Comparison of ENCODE assay signal across 17 cellular contexts in the genomic region with DNA sequence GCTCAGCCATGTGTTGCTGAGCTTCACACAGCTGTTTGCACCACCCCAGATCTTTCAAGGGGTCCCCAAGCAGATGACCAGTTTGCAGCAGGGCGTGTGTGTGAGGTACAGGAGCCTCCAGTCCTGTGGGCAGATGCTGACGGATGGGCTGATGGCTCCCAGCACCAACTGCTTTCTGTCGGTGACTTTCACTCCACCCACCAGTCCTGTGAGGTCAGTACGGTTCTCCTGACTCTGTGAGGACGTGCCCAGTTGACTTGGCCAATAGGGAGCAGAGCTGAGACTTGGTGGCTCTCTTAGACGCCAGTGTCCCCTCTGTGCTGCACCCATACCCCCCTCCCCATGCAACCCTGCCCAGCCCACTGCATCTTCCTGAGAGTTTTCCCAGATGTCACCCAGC. TPM values are rescaled to one million over a fixed set of nuclear protein-coding genes. Genes with fewer than 3 reads are reported as not detected.
DNase-seq lines count a peak whose midpoint lies in the region; TF ChIP-seq lines count a peak whose summit lies in the region.
"Had no signal": no experiment of that assay in that cellular context is flagged by ENCODE, and none has a peak within 500 bp of the region (broad histone marks: within the 10 kb centered on the region; RNA-seq: fewer than 3 reads in every experiment).

No MANE protein-coding gene starts in this region.

- H3K27ac ChIP-seq in mammary epithelial cell (ENCODE audit: insufficient read depth, low read depth, low read length) (no peak overlapping the region), vagina (peak overlapping the region; percentile 80)

- H3K9ac ChIP-seq in mammary epithelial cell (ENCODE audit: insufficient read depth, low read length) = no peak overlapping the region

- no peak for TF ChIP-seq POLR2A in vagina (IDR thresholded peaks at IDR 0.05)

- no peak overlapping the region for H3K4me2 ChIP-seq in mammary epithelial cell (ENCODE audit: insufficient read depth, low read depth, low read length)

- TF ChIP-seq CTCF in MCF 10A (IDR thresholded peaks at IDR 0.05; ENCODE audit: unreplicated experiment) (no peak), mammary epithelial cell (conservative IDR thresholded peaks at IDR 0.05 in 1 of 2, IDR thresholded peaks at IDR 0.05 in 1 of 2; ENCODE audit: extremely low read depth in 1 of 2, insufficient read depth in 1 of 2, low read depth in 1 of 2, low read length in 2 of 2) (no peak), foreskin fibroblast (IDR thresholded peaks at IDR 0.05; ENCODE audit: low read depth, low read length) (no peak), osteocyte (IDR thresholded peaks at IDR 0.05) (no peak), vagina (IDR thresholded peaks at IDR 0.05) (no peak)

- H3K4me1 Mint-ChIP-seq in MCF 10A (ENCODE audit: insufficient read depth, unreplicated experiment) (peaks cover 19% of the 10 kb centered on the region), osteocyte (ENCODE audit: unreplicated experiment) (peaks cover 86% of the 10 kb centered on the region)

- H2AFZ ChIP-seq in mammary epithelial cell (ENCODE audit: low read depth, low read length) = no peak overlapping the region

- BruUV-seq in MCF 10A (replicated peaks; lab: Mats Ljungman, UMichigan) (no TSS peak), mammary epithelial cell (replicated peaks; lab: Mats Ljungman, UMichigan) (no TSS peak)

- H3K4me3 Mint-ChIP-seq in MCF 10A (ENCODE audit: unreplicated experiment) (no peak overlapping the region), osteocyte (ENCODE audit: unreplicated experiment) (peak overlapping the region; percentile 60)
- H3K4me3 Mint-ChIP-seq: activated naive CD8-positive, alpha-beta T cell had no signal

- H3K27me3 ChIP-seq in mammary epithelial cell (ENCODE audit: insufficient read depth, low read length) = no peaks in the 10 kb centered on the region
- H3K27me3 ChIP-seq in vagina = no peaks in the 10 kb centered on the region

- H3K4me1 ChIP-seq in mammary epithelial cell (ENCODE audit: insufficient read depth, low read length) (no peaks in the 10 kb centered on the region), vagina (peaks cover 66% of the 10 kb centered on the region)

- no peaks in the 10 kb centered on the region for H4K20me1 ChIP-seq in mammary epithelial cell (ENCODE audit: insufficient read depth, low read length)

- 67% methylated on average over 4 of the region's 6 CpGs for WGBS in mammary epithelial cell (ENCODE audit: low coverage, missing lambda C conversion rate)

- H3K9me3 Mint-ChIP-seq in MCF 10A (ENCODE audit: unreplicated experiment) (no peaks in the 10 kb centered on the region), osteocyte (ENCODE audit: unreplicated experiment) (no peaks in the 10 kb centered on the region)

- CTCF ChIA-PET in MCF 10A (lab: Yijun Ruan, JAX) = interaction anchor here (0.7 to 1.2 kb wide), 4 partner anchors 11 to 198 kb away, joined by 3 to 5 read pairs (median 4); no protein-coding TSS in a partner anchor
- CTCF ChIA-PET in mammary epithelial cell (lab: Charles Lee; ENCODE audit: low non-redundant PET) = no interaction called here
- CTCF ChIA-PET in HEK293T (lab: Yijun Ruan, JAX) = no interaction called here

- H3K27me3 Mint-ChIP-seq in MCF 10A (ENCODE audit: insufficient read depth, unreplicated experiment) (no peaks in the 10 kb centered on the region), osteocyte (ENCODE audit: unreplicated experiment) (no peaks in the 10 kb centered on the region)
- H3K27me3 Mint-ChIP-seq: activated naive CD8-positive, alpha-beta T cell; progenitor cell of endocrine pancreas had no signal

- H3K36me3 ChIP-seq in mammary epithelial cell (ENCODE audit: insufficient read depth, low read length) (no peaks in the 10 kb centered on the region), vagina (no peaks in the 10 kb centered on the region)

- H3K36me3 Mint-ChIP-seq in MCF 10A (ENCODE audit: insufficient read depth, unreplicated experiment) = no peaks in the 10 kb centered on the region
- peaks cover 18% of the 10 kb centered on the region for H3K36me3 Mint-ChIP-seq in osteocyte (ENCODE audit: unreplicated experiment)

- peak overlapping the region; percentile 50 for H3K27ac Mint-ChIP-seq in MCF 10A (ENCODE audit: low read depth, unreplicated experiment)
- H3K27ac Mint-ChIP-seq in osteocyte (ENCODE audit: unreplicated experiment) = peak overlapping the region; percentile 95
- H3K27ac Mint-ChIP-seq: activated naive CD8-positive, alpha-beta T cell; progenitor cell of endocrine pancreas had no signal

- no peaks in the 10 kb centered on the region for H3K79me2 ChIP-seq in mammary epithelial cell (ENCODE audit: insufficient read depth, low read length)

- DNase-seq in MCF 10A (ENCODE audit: unreplicated experiment) = no peak
- DNase-seq in mammary epithelial cell = no peak
- DNase-seq in foreskin fibroblast = peak; percentile 59 to 70
- DNase-seq in osteocyte (ENCODE audit: extremely low spot score, unreplicated experiment) = no peak
- no peak for DNase-seq in vagina (ENCODE audit: extremely low spot score in 2 of 2)
- DNase-seq in HEK293T (ENCODE audit: extremely low spot score) = no peak
- no peak for DNase-seq in hippocampal formation (lab: John Stamatoyannopoulos, UW)
- no peak for DNase-seq in activated gamma-delta T cell treated with Interleukin-2 at 50 U/mL for 16 hours
- DNase-seq: 8988T; activated T-cell treated with anti-CD3 and anti-CD28 coated beads for 4 hours; COR-L47; NCI-H1436 treated with DMSO at 0.1 percent for 48 hours; NCI-H510A; stimulated activated CD4-positive, alpha-beta T cell treated with anti-CD3 and anti-CD28 coated beads, Interleukin-1b, Interleukin-23, amount 100 ng/mL, for 48 hours had no signal

- POLR2A ChIA-PET in MCF 10A (lab: Yijun Ruan, JAX) = interaction anchor here (0.8 kb wide), 1 partner anchor 15 kb away, joined by 3 read pairs; no protein-coding TSS in a partner anchor
- POLR2A ChIA-PET in HEK293T (lab: Yijun Ruan, JAX) = no interaction called here

- H3K4me3 ChIP-seq in mammary epithelial cell (replicated peaks in 1 of 3; ENCODE audit: insufficient read depth in 1 of 3, low read depth in 2 of 3, low read length in 3 of 3) (no peak overlapping the region), foreskin fibroblast (ENCODE audit: low read depth in 1 of 2, low read length in 2 of 2) (peak overlapping the region in 1 of 2 donors; percentile 0), vagina (no peak overlapping the region)
- H3K4me3 ChIP-seq: K562 had no signal

- dilution Hi-C loops in mammary epithelial cell (cut with HindIII; ENCODE audit: low sequenced_read_pairs) = loop anchor here (5.0 kb wide), 1 partner anchor 79 kb away; no protein-coding TSS in a partner anchor

- in situ Hi-C loops in mammary epithelial cell (cut with MboI; ENCODE audit: low sequenced_read_pairs in 2 of 2) = no loop called here

- H3K9me3 ChIP-seq in mammary epithelial cell (replicated peaks; ENCODE audit: insufficient read depth, low read length) (peaks cover 21% of the 10 kb centered on the region), vagina (no peaks in the 10 kb centered on the region)

- intact Hi-C loops in MCF 10A (cut with micrococcal nuclease) = no loop called here
- intact Hi-C loops in mammary epithelial cell (cut with micrococcal nuclease) = no loop called here
- intact Hi-C loops in vagina (cut with DNase I) = no loop called here

TF ChIP-seq in HEK293T, 16 proteins besides CTCF, POLR2A, EP300 and RAD21:
- TF ChIP-seq PKNOX1 (IDR thresholded peaks at IDR 0.05) (no peak), ARNT (IDR thresholded peaks at IDR 0.05) (no peak), FOXK2 (IDR thresholded peaks at IDR 0.05) (no peak), FOXM1 (IDR thresholded peaks at IDR 0.05; ENCODE audit: borderline replicate concordance) (no peak), HDGF (IDR thresholded peaks at IDR 0.05; ENCODE audit: borderline replicate concordance) (no peak), ELF4 (IDR thresholded peaks at IDR 0.05) (no peak), ZNF384 (IDR thresholded peaks at IDR 0.05) (no peak), BHLHE40 (IDR thresholded peaks at IDR 0.05; ENCODE audit: borderline replicate concordance) (no peak), LEF1 (IDR thresholded peaks at IDR 0.05; ENCODE audit: borderline replicate concordance) (no peak), TARDBP (IDR thresholded peaks at IDR 0.05) (no peak), NFRKB (IDR thresholded peaks at IDR 0.05) (no peak), L3MBTL2 (conservative IDR thresholded peaks at IDR 0.05) (no peak), SP1 (IDR thresholded peaks at IDR 0.05) (no peak), FOXA1 (IDR thresholded peaks at IDR 0.05) (no peak), CTBP1 (IDR thresholded peaks at IDR 0.05; ENCODE audit: borderline replicate concordance) (no peak), SUZ12 (IDR thresholded peaks at IDR 0.05) (no peak)
TF ChIP-seq in HEK293T: peak in this region for 0.

RNA-seq across cellular contexts. Expression of gene COL5A1, which starts 19.7 kb away (rescaled TPM):
- total RNA-seq in MCF 10A (2022) (not detected in 2 replicates), mammary epithelial cell (10 to 100 TPM in 1 of 2 donors, 1 to 10 TPM in 1; 7.2 to 22.8 TPM), osteocyte (1,552 and 1,672 TPM in 2 replicates), vagina (36.6 TPM)
- 1.2 TPM for polyA plus RNA-seq in mammary epithelial cell
- polyA minus RNA-seq in mammary epithelial cell = 5.4 TPM

Comparison
In these comparisons a context has a peak if more than half of its experiments do, and no peak if none do; other contexts are left out.
1. DNase-seq: peak in foreskin fibroblast (2 of 2); none in MCF 10A (single experiment), mammary epithelial cell (single experiment), osteocyte (single experiment), vagina (0 of 2), HEK293T (single experiment), hippocampal formation (0 of 2) and activated gamma-delta T cell treated with Interleukin-2 at 50 U/mL for 16 hours (single experiment).
2. RNA of gene COL5A1, which starts 19.7 kb away (total RNA-seq): 1,552 to 1,672 TPM in osteocyte; 36.6 TPM in vagina (single experiment), 7.2 to 22.8 TPM in mammary epithelial cell and not detected in MCF 10A; every median in the first group is over 10 times any median in the second.